Comparison of ENCODE assay signal across 15 cellular contexts in the genomic region with DNA sequence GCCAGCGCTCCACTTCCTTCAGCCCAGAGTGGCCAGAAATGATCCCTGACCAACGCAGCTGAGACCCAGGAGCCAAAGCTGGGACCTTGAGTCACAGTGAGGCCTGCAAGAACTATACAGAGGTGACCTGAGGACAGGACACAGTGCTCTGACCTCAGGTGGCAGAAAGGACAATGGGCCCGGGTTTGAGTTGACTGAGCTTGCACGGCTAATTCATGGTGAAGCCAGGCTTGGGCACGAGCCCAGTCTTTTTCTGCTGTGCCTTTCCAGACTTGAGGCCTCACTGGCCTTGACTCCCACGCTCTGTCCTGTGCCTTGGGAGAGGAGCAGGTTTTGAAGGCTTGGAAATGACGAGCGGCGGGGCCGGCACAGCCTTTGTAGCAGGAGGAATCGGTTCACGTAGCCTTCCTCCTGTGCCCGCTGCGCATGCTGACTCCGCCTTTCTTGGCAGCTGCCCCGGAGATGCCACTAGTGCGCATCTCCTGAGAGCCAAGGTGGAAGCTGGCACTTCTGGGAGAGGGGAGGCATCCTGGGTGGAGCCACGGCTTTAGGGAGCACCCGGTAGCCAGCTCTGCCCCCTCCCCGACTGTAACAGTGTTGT. TPM values are rescaled to one million over a fixed set of nuclear protein-coding genes. Genes with fewer than 3 reads are reported as not detected.
DNase-seq lines count a peak whose midpoint lies in the region; ATAC-seq and TF ChIP-seq lines count a peak whose summit lies in the region.
"Had no signal": no experiment of that assay in that cellular context is flagged by ENCODE, and none has a peak within 500 bp of the region (broad histone marks: within the 10 kb centered on the region; RNA-seq: fewer than 3 reads in every experiment).

No MANE protein-coding gene starts in this region.

- no peaks in the 10 kb centered on the region for H3K9me3 ChIP-seq in BE2C
- H3K9me3 ChIP-seq: BLaER1, colonic mucosa, vagina had no signal

- H3K27ac Mint-ChIP-seq in activated CD4-positive, alpha-beta memory T cell treated with anti-CD3 and anti-CD28 coated beads, Interleukin-2, amount 10 ng/mL, durations not matched to agents 7 days and 5 days = no peak overlapping the region
- H3K27ac Mint-ChIP-seq: activated CD4-positive, alpha-beta memory T cell treated with anti-CD3 and anti-CD28 coated beads for 36 hours had no signal

- POLR2A ChIA-PET in activated CD4-positive, alpha-beta memory T cell treated with anti-CD3 and anti-CD28 coated beads, Interleukin-2, amount 10 ng/mL, durations not matched to agents 7 days and 5 days (lab: Charles Lee) = no interaction called here

- peaks cover 45% of the 10 kb centered on the region for H3K36me3 Mint-ChIP-seq in activated CD4-positive, alpha-beta memory T cell treated with anti-CD3 and anti-CD28 coated beads, Interleukin-2, amount 10 ng/mL, durations not matched to agents 7 days and 5 days (ENCODE audit: low read depth)

- CTCF ChIA-PET in activated CD4-positive, alpha-beta memory T cell treated with anti-CD3 and anti-CD28 coated beads, Interleukin-2, amount 10 ng/mL, durations not matched to agents 7 days and 5 days (lab: Charles Lee) = no interaction called here

- H3K36me3 ChIP-seq in BE2C = no peaks in the 10 kb centered on the region; the same call in 1 of the 2 replicates

- H3K4me1 ChIP-seq in BE2C = no peaks in the 10 kb centered on the region
- H3K4me1 ChIP-seq: colonic mucosa had no signal

- no peaks in the 10 kb centered on the region for H3K27me3 ChIP-seq in BE2C
- H3K27me3 ChIP-seq: BLaER1, colonic mucosa, vagina had no signal

- H3K4me3 ChIP-seq in BE2C (ENCODE audit: low read depth, low read length) (no peak overlapping the region), fibroblast of mammary gland (ENCODE audit: control insufficient read depth, low read depth, low read length) (no peak overlapping the region)
- H3K4me3 ChIP-seq: BLaER1, colonic mucosa, vagina had no signal

- H3K4me3 Mint-ChIP-seq in activated CD4-positive, alpha-beta memory T cell treated with anti-CD3 and anti-CD28 coated beads, Interleukin-2, amount 10 ng/mL, durations not matched to agents 7 days and 5 days = no peak overlapping the region
- H3K4me3 Mint-ChIP-seq: activated CD4-positive, alpha-beta memory T cell treated with anti-CD3 and anti-CD28 coated beads for 36 hours; memory B cell had no signal

- no peaks in the 10 kb centered on the region for H3K9me3 Mint-ChIP-seq in activated CD4-positive, alpha-beta memory T cell treated with anti-CD3 and anti-CD28 coated beads, Interleukin-2, amount 10 ng/mL, durations not matched to agents 7 days and 5 days
- H3K9me3 Mint-ChIP-seq: activated CD4-positive, alpha-beta memory T cell treated with anti-CD3 and anti-CD28 coated beads for 36 hours; memory B cell had no signal

- H3K4me1 Mint-ChIP-seq in activated CD4-positive, alpha-beta memory T cell treated with anti-CD3 and anti-CD28 coated beads, Interleukin-2, amount 10 ng/mL, durations not matched to agents 7 days and 5 days = no peaks in the 10 kb centered on the region
- H3K4me1 Mint-ChIP-seq: memory B cell had no signal

- peak; percentile 18 for DNase-seq in BE2C
- peak; percentile 44 to 82 for DNase-seq in NCI-H446 (lab: John Stamatoyannopoulos, UW)
- DNase-seq in fibroblast of mammary gland (ENCODE audit: low read depth) = peak; percentile 52
- DNase-seq in mucosa of gallbladder (ENCODE audit: low spot score) = peak; percentile 54
- DNase-seq in activated gamma-delta T cell (lab: John Stamatoyannopoulos, UW) = no peak
- no peak for DNase-seq in activated CD4-positive, alpha-beta memory T cell treated with anti-CD3 and anti-CD28 coated beads, Interleukin-2, amount 10 ng/mL, durations not matched to agents 7 days and 5 days
- DNase-seq: activated CD4-positive, alpha-beta memory T cell treated with anti-CD3 and anti-CD28 coated beads for 36 hours; colonic mucosa had no signal

- H3K27me3 Mint-ChIP-seq in activated CD4-positive, alpha-beta memory T cell treated with anti-CD3 and anti-CD28 coated beads, Interleukin-2, amount 10 ng/mL, durations not matched to agents 7 days and 5 days = no peaks in the 10 kb centered on the region
- H3K27me3 Mint-ChIP-seq: activated CD4-positive, alpha-beta memory T cell treated with anti-CD3 and anti-CD28 coated beads for 36 hours; memory B cell had no signal

- TF ChIP-seq CTCF in BE2C (IDR thresholded peaks at IDR 0.05; ENCODE audit: low read depth, low read length) (no peak), fibroblast of mammary gland (conservative IDR thresholded peaks at IDR 0.05; ENCODE audit: control insufficient read depth, insufficient read depth, low read depth, low read length) (no peak)

- ATAC-seq in GM18870 (IDR thresholded peaks at IDR 0.05; ENCODE audit: unreplicated experiment) (no peak), HG03442 (IDR thresholded peaks at IDR 0.05; ENCODE audit: unreplicated experiment) (no peak)
- ATAC-seq: HCT116, Panc1 had no signal

RNA-seq across cellular contexts. Expression of gene NDEL1, which starts 34.9 kb away (rescaled TPM):
- 21.7 TPM for polyA plus RNA-seq in BE2C (2012; ENCODE audit: insufficient read depth, insufficient read length, low read depth)
- total RNA-seq in mucosa of gallbladder = 60.0 TPM
- total RNA-seq in activated CD4-positive, alpha-beta memory T cell treated with anti-CD3 and anti-CD28 coated beads, Interleukin-2, amount 10 ng/mL, durations not matched to agents 7 days and 5 days = 10 to 100 TPM; 63.5 to 64.0 TPM

Comparison
In these comparisons a context has a peak if more than half of its experiments do, and no peak if none do; other contexts are left out.
1. DNase-seq: peak in BE2C (single experiment), NCI-H446 (2 of 2), fibroblast of mammary gland (single experiment) and mucosa of gallbladder (single experiment); none in activated gamma-delta T cell (single experiment) and activated CD4-positive, alpha-beta memory T cell treated with anti-CD3 and anti-CD28 coated beads, Interleukin-2, amount 10 ng/mL, durations not matched to agents 7 days and 5 days (single experiment).